ENCODE assay signal across 14 cellular contexts in the genomic region with DNA sequence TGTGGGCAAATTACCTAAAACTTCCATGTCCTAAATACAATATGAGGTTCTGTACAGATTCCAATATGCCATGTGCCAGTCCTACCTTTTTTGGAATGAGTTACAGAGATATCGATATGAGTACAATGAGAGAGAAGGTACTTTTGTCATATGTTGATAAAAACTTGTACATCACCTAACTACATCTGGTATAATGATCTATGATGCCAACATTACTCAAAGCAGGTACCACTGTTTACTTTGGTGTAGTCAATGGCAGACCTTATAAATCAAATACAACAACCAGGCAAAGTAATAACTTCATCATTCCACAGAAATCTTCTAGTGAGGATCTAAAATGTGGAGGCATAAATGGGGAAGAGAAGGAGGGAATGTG. TPM values are rescaled to one million over a fixed set of nuclear protein-coding genes. Genes with fewer than 3 reads are reported as not detected.
DNase-seq lines count a peak whose midpoint lies in the region; ATAC-seq and TF ChIP-seq lines count a peak whose summit lies in the region.
"Had no signal": no experiment of that assay in that cellular context is flagged by ENCODE, and none has a peak within 500 bp of the region (broad histone marks: within the 10 kb centered on the region; RNA-seq: fewer than 3 reads in every experiment).

No MANE protein-coding gene starts in this region.

- DNase-seq in T-helper 1 cell (no peak), HT-29 (ENCODE audit: low spot score) (peak; percentile 50), memory B cell (ENCODE audit: low spot score in 2 of 2) (no peak)
- DNase-seq in activated naive CD8-positive, alpha-beta T cell treated with anti-CD3 and anti-CD28 coated beads, Interleukin-2, amount 10 ng/mL, durations not matched to agents 7 days and 5 days, result no peak
- no peak for DNase-seq in stimulated activated CD4-positive, alpha-beta T cell treated with anti-CD3 and anti-CD28 coated beads, Interleukin-15, amount 100 ng/mL, for 24 hours
- DNase-seq: 8988T, NCI-H1092 treated with DMSO at 0.1 percent for 48 hours, NCI-H526, SIG-M5, T1000, thyroid gland had no signal

- no peaks in the 10 kb centered on the region for H3K27me3 Mint-ChIP-seq in T-helper 1 cell treated with Interleukin-12 subunit alpha and Interleukin-12 subunit beta and Interleukin-4 antibody, amounts not matched to agents 30 μg/mL and 1 μg/mL, for 36 hours (ENCODE audit: low read depth)
- H3K27me3 Mint-ChIP-seq in activated naive CD8-positive, alpha-beta T cell treated with anti-CD3 and anti-CD28 coated beads, Interleukin-2, amount 10 ng/mL, durations not matched to agents 7 days and 5 days, result no peaks in the 10 kb centered on the region
- no peaks in the 10 kb centered on the region for H3K27me3 Mint-ChIP-seq in memory B cell

- peak overlapping the region; percentile 67 for H3K27ac Mint-ChIP-seq in T-helper 1 cell treated with Interleukin-12 subunit alpha and Interleukin-12 subunit beta and Interleukin-4 antibody, amounts not matched to agents 30 μg/mL and 1 μg/mL, for 36 hours
- peak overlapping the region; percentile 42 for H3K27ac Mint-ChIP-seq in activated naive CD8-positive, alpha-beta T cell treated with anti-CD3 and anti-CD28 coated beads, Interleukin-2, amount 10 ng/mL, durations not matched to agents 7 days and 5 days
- H3K27ac Mint-ChIP-seq in memory B cell, result peak overlapping the region; percentile 42

- peaks cover 18% of the 10 kb centered on the region for H3K4me1 Mint-ChIP-seq in T-helper 1 cell treated with Interleukin-12 subunit alpha and Interleukin-12 subunit beta and Interleukin-4 antibody, amounts not matched to agents 30 μg/mL and 1 μg/mL, for 36 hours (ENCODE audit: low read depth)
- peaks cover 16% of the 10 kb centered on the region for H3K4me1 Mint-ChIP-seq in activated naive CD8-positive, alpha-beta T cell treated with anti-CD3 and anti-CD28 coated beads, Interleukin-2, amount 10 ng/mL, durations not matched to agents 7 days and 5 days
- peaks cover 14% of the 10 kb centered on the region for H3K4me1 Mint-ChIP-seq in memory B cell

- POLR2A ChIA-PET in activated naive CD8-positive, alpha-beta T cell treated with anti-CD3 and anti-CD28 coated beads, Interleukin-2, amount 10 ng/mL, durations not matched to agents 7 days and 5 days (lab: Charles Lee), result no interaction called here

- no peaks in the 10 kb centered on the region for H3K9me3 Mint-ChIP-seq in T-helper 1 cell treated with Interleukin-12 subunit alpha and Interleukin-12 subunit beta and Interleukin-4 antibody, amounts not matched to agents 30 μg/mL and 1 μg/mL, for 36 hours
- no peaks in the 10 kb centered on the region for H3K9me3 Mint-ChIP-seq in activated naive CD8-positive, alpha-beta T cell treated with anti-CD3 and anti-CD28 coated beads, Interleukin-2, amount 10 ng/mL, durations not matched to agents 7 days and 5 days
- no peaks in the 10 kb centered on the region for H3K9me3 Mint-ChIP-seq in memory B cell

- H3K4me3 Mint-ChIP-seq in T-helper 1 cell treated with Interleukin-12 subunit alpha and Interleukin-12 subunit beta and Interleukin-4 antibody, amounts not matched to agents 30 μg/mL and 1 μg/mL, for 36 hours, result peak overlapping the region; percentile 38
- H3K4me3 Mint-ChIP-seq in activated naive CD8-positive, alpha-beta T cell treated with anti-CD3 and anti-CD28 coated beads, Interleukin-2, amount 10 ng/mL, durations not matched to agents 7 days and 5 days, result no peak overlapping the region
- no peak overlapping the region for H3K4me3 Mint-ChIP-seq in memory B cell

- no peak for ATAC-seq in activated naive CD8-positive, alpha-beta T cell treated with anti-CD3 and anti-CD28 coated beads, Interleukin-2, amount 10 ng/mL, durations not matched to agents 7 days and 5 days (ENCODE audit: low read depth)
- ATAC-seq in memory B cell (ENCODE audit: low read depth) (no peak), SK-N-SH treated with all-trans-retinoic acid at 6 μM for 48 hours (no peak), GM18867 (IDR thresholded peaks at IDR 0.05; ENCODE audit: unreplicated experiment) (no peak)

- H3K36me3 Mint-ChIP-seq in T-helper 1 cell treated with Interleukin-12 subunit alpha and Interleukin-12 subunit beta and Interleukin-4 antibody, amounts not matched to agents 30 μg/mL and 1 μg/mL, for 36 hours (ENCODE audit: low read depth), result peaks cover 60% of the 10 kb centered on the region
- peaks cover 42% of the 10 kb centered on the region for H3K36me3 Mint-ChIP-seq in activated naive CD8-positive, alpha-beta T cell treated with anti-CD3 and anti-CD28 coated beads, Interleukin-2, amount 10 ng/mL, durations not matched to agents 7 days and 5 days
- H3K36me3 Mint-ChIP-seq in memory B cell, result peaks cover 45% of the 10 kb centered on the region

TF ChIP-seq in SK-N-SH treated with all-trans-retinoic acid at 6 μM for 48 hours, 23 proteins besides CTCF, POLR2A, EP300 and RAD21 (continues in another document):
- TF ChIP-seq ISL1 (CRISPR knock-in tag; IDR thresholded peaks at IDR 0.05), result no peak
- no peak for TF ChIP-seq ZNF8 (CRISPR knock-in tag; IDR thresholded peaks at IDR 0.05)
- no peak for TF ChIP-seq ARNTL (CRISPR knock-in tag; IDR thresholded peaks at IDR 0.05; ENCODE audit: borderline replicate concordance, low read depth)
- TF ChIP-seq SNAI2 (CRISPR knock-in tag; IDR thresholded peaks at IDR 0.05), result no peak
- no peak for TF ChIP-seq BACH2 (CRISPR knock-in tag; IDR thresholded peaks at IDR 0.05; ENCODE audit: borderline replicate concordance)
- TF ChIP-seq, protein P1, sequence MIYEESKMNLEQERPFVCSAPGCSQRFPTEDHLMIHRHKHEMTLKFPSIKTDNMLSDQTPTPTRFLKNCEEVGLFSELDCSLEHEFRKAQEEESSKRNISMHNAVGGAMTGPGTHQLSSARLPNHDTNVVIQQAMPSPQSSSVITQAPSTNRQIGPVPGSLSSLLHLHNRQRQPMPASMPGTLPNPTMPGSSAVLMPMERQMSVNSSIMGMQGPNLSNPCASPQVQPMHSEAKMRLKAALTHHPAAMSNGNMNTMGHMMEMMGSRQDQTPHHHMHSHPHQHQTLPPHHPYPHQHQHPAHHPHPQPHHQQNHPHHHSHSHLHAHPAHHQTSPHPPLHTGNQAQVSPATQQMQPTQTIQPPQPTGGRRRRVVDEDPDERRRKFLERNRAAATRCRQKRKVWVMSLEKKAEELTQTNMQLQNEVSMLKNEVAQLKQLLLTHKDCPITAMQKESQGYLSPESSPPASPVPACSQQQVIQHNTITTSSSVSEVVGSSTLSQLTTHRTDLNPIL (CRISPR knock-in tag; IDR thresholded peaks at IDR 0.05; ENCODE audit: low read depth), result no peak
- TF ChIP-seq ZC3H10 (CRISPR knock-in tag; IDR thresholded peaks at IDR 0.05), result no peak
- no peak for TF ChIP-seq CSDC2 (CRISPR knock-in tag; IDR thresholded peaks at IDR 0.05)
- TF ChIP-seq GLIS3 (CRISPR knock-in tag; IDR thresholded peaks at IDR 0.05), result no peak
- TF ChIP-seq, protein P2, sequence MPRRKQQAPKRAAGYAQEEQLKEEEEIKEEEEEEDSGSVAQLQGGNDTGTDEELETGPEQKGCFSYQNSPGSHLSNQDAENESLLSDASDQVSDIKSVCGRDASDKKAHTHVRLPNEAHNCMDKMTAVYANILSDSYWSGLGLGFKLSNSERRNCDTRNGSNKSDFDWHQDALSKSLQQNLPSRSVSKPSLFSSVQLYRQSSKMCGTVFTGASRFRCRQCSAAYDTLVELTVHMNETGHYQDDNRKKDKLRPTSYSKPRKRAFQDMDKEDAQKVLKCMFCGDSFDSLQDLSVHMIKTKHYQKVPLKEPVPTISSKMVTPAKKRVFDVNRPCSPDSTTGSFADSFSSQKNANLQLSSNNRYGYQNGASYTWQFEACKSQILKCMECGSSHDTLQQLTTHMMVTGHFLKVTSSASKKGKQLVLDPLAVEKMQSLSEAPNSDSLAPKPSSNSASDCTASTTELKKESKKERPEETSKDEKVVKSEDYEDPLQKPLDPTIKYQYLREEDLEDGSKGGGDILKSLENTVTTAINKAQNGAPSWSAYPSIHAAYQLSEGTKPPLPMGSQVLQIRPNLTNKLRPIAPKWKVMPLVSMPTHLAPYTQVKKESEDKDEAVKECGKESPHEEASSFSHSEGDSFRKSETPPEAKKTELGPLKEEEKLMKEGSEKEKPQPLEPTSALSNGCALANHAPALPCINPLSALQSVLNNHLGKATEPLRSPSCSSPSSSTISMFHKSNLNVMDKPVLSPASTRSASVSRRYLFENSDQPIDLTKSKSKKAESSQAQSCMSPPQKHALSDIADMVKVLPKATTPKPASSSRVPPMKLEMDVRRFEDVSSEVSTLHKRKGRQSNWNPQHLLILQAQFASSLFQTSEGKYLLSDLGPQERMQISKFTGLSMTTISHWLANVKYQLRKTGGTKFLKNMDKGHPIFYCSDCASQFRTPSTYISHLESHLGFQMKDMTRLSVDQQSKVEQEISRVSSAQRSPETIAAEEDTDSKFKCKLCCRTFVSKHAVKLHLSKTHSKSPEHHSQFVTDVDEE (CRISPR knock-in tag; IDR thresholded peaks at IDR 0.05), result no peak
- TF ChIP-seq ZNF565 (CRISPR knock-in tag; conservative IDR thresholded peaks at IDR 0.05; ENCODE audit: low read depth), result no peak

RNA-seq across cellular contexts. Expression of gene TEP1, which starts 12.7 kb away (rescaled TPM):
- 10.9 and 12.6 TPM in 2 replicates for total RNA-seq in HT-29 (2014; rRNA removed; shearing (Covaris generic))
- 10 to 100 TPM; 57.9 to 68.3 TPM for total RNA-seq in activated naive CD8-positive, alpha-beta T cell treated with anti-CD3 and anti-CD28 coated beads, Interleukin-2, amount 10 ng/mL, durations not matched to agents 7 days and 5 days

RNA-seq across cellular contexts. Expression of gene KLHL33, which starts 35.4 kb away (rescaled TPM):
- not detected in 2 replicates for total RNA-seq in HT-29 (2014; rRNA removed; shearing (Covaris generic))
- 1 to 10 TPM; 3.4 to 3.6 TPM for total RNA-seq in activated naive CD8-positive, alpha-beta T cell treated with anti-CD3 and anti-CD28 coated beads, Interleukin-2, amount 10 ng/mL, durations not matched to agents 7 days and 5 days

RNA-seq across cellular contexts. Expression of gene OSGEP, which starts 54.0 kb away (rescaled TPM):
- 44.2 and 44.5 TPM in 2 replicates for total RNA-seq in HT-29 (2014; rRNA removed; shearing (Covaris generic))
- 10 to 100 TPM; 63.5 to 65.3 TPM for total RNA-seq in activated naive CD8-positive, alpha-beta T cell treated with anti-CD3 and anti-CD28 coated beads, Interleukin-2, amount 10 ng/mL, durations not matched to agents 7 days and 5 days

RNA-seq across cellular contexts. Expression of gene APEX1, which starts 54.4 kb away (rescaled TPM):
- total RNA-seq in HT-29 (2014; rRNA removed; shearing (Covaris generic)), result 64.0 TPM in 2 replicates
- total RNA-seq in activated naive CD8-positive, alpha-beta T cell treated with anti-CD3 and anti-CD28 coated beads, Interleukin-2, amount 10 ng/mL, durations not matched to agents 7 days and 5 days, result 100 to 1,000 TPM; 118 to 123 TPM

RNA-seq across cellular contexts. Expression of gene PARP2, which starts 57.1 kb away (rescaled TPM):
- 13.7 and 14.3 TPM in 2 replicates for total RNA-seq in HT-29 (2014; rRNA removed; shearing (Covaris generic))
- total RNA-seq in activated naive CD8-positive, alpha-beta T cell treated with anti-CD3 and anti-CD28 coated beads, Interleukin-2, amount 10 ng/mL, durations not matched to agents 7 days and 5 days, result 10 to 100 TPM; 28.3 to 32.7 TPM
